ENCODE assay signal across 7 cellular contexts in genomic region chr14:69712637-69713088, GRCh38. TPM values are rescaled to one million over a fixed set of nuclear protein-coding genes. Genes with fewer than 3 reads are reported as not detected.
A peak's percentile ranks its signal among the peaks of the same experiment; 100 is the strongest.
DNase-seq lines count a peak whose midpoint lies in the region; ATAC-seq and TF ChIP-seq lines count a peak whose summit lies in the region.

No MANE protein-coding gene starts in this region.

- no peaks in the 10 kb centered on the region for H3K27me3 ChIP-seq in Loucy (ENCODE audit: insufficient read depth, low read length, poor library complexity, severe bottlenecking)
- H3K27me3 ChIP-seq in esophagus muscularis mucosa = no peaks in the 10 kb centered on the region

- no peaks in the 10 kb centered on the region for H3K9me3 ChIP-seq in Loucy (ENCODE audit: insufficient read depth, low read depth, low read length)
- H3K9me3 ChIP-seq in esophagus muscularis mucosa = no peaks in the 10 kb centered on the region

- H3K4me2 ChIP-seq in Loucy (ENCODE audit: low read depth, low read length, poor library complexity, severe bottlenecking) = peak overlapping the region; percentile 54

- no peak for TF ChIP-seq EP300 in esophagus muscularis mucosa (IDR thresholded peaks at IDR 0.05)

- intact Hi-C loops in esophagus muscularis mucosa (cut with DNase I) = no loop called here
- intact Hi-C loops in posterior vena cava (cut with DNase I) = loop anchor here in 1 of 2 donors (10.0 kb wide), 1 partner anchor 48 kb away; no protein-coding TSS in a partner anchor

- TF ChIP-seq CTCF in Loucy (conservative IDR thresholded peaks at IDR 0.05; ENCODE audit: low read length) (no peak), esophagus muscularis mucosa (IDR thresholded peaks at IDR 0.05) (no peak)

- H3K4me3 ChIP-seq in Loucy (ENCODE audit: low read length, poor library complexity, severe bottlenecking) (peak overlapping the region; percentile 32), esophagus muscularis mucosa (no peak overlapping the region)

- no peaks in the 10 kb centered on the region for H4K20me1 ChIP-seq in Loucy (ENCODE audit: insufficient read depth, low read length, poor library complexity, severe bottlenecking)

- ATAC-seq in HG02840 (IDR thresholded peaks at IDR 0.05; ENCODE audit: low FRiP score, unreplicated experiment) (no peak), HG03196 (IDR thresholded peaks at IDR 0.05; ENCODE audit: unreplicated experiment) (no peak)

- no peaks in the 10 kb centered on the region for H3K9me2 ChIP-seq in Loucy (replicated peaks; ENCODE audit: low read depth, low read length)

- H2AFZ ChIP-seq in Loucy (ENCODE audit: low read length) = no peak overlapping the region

- peaks cover 36% of the 10 kb centered on the region for H3K4me1 ChIP-seq in Loucy (ENCODE audit: insufficient read depth, low read length, poor library complexity, severe bottlenecking)
- peaks cover 52 to 83% (median 66%) of the 10 kb centered on the region in 4 donors for H3K4me1 ChIP-seq in esophagus muscularis mucosa

- H3K36me3 ChIP-seq in Loucy (ENCODE audit: insufficient read depth, low read length) (peaks cover 63% of the 10 kb centered on the region; the same call in 1 of the 2 replicates), esophagus muscularis mucosa (peaks cover 5 to 66% (median 42%) of the 10 kb centered on the region in 4 donors)

- in situ Hi-C loops in SK-MEL-5 (cut with HindIII; ENCODE audit: low pct_unique_long_range_greater_than_20kb, low sequenced_read_pairs) = no loop called here

- H3K79me2 ChIP-seq in Loucy (ENCODE audit: insufficient read depth, low read length) = no peaks in the 10 kb centered on the region

- H3F3A ChIP-seq in Loucy (ENCODE audit: low read depth) = no peaks in the 10 kb centered on the region

- H3K27ac ChIP-seq in esophagus muscularis mucosa (replicated peaks in 1 of 4) = peak overlapping the region; percentile 51 to 72 (median 66)

- peak overlapping the region; percentile 51 for H3K9ac ChIP-seq in Loucy (ENCODE audit: low read depth, low read length, poor library complexity, severe bottlenecking)

- 47% methylated on average over 5 of the region's 5 CpGs for WGBS in esophagus muscularis mucosa

- TF ChIP-seq POLR2A in esophagus muscularis mucosa (IDR thresholded peaks at IDR 0.05; ENCODE audit: low read depth) = no peak

- DNase-seq in SK-MEL-5 (ENCODE audit: low read depth, low spot score) (peak; percentile 22), esophagus muscularis mucosa (ENCODE audit: extremely low spot score) (no peak), posterior vena cava (ENCODE audit: low spot score) (peak; percentile 83)
- no peak for DNase-seq in activated T-cell treated with anti-CD3 and anti-CD28 coated beads, Interleukin-2, amount 50 U/mL, for 48 hours

RNA-seq across cellular contexts. Expression of gene SRSF5, which starts 54.3 kb away (rescaled TPM):
- 108 and 153 TPM in 2 replicates for total RNA-seq in SK-MEL-5 (2014; rRNA removed; shearing (Covaris generic))
- 191 and 212 TPM in 2 replicates for polyA plus RNA-seq in SK-MEL-5 (2015; cell fraction: cytosol; rRNA removed)
- 1,288 and 1,705 TPM in 2 replicates for polyA plus RNA-seq in SK-MEL-5 (2015; cell fraction: nucleus; rRNA removed)
- 100 to 1,000 TPM; 185 to 291 (median 211) TPM for total RNA-seq in esophagus muscularis mucosa
- 100 to 1,000 TPM; 212 to 251 TPM for total RNA-seq in posterior vena cava

Comparison
In these comparisons a context has a peak if more than half of its experiments do, and no peak if none do; other contexts are left out.
1. DNase-seq: peak in SK-MEL-5 (single experiment) and posterior vena cava (single experiment); none in esophagus muscularis mucosa (single experiment) and activated T-cell treated with anti-CD3 and anti-CD28 coated beads, Interleukin-2, amount 50 U/mL, for 48 hours (0 of 2).